ENCODE assay signal across 17 cellular contexts in genomic region chr12:116378002-116378401, GRCh38.
DNase-seq lines count a peak whose midpoint lies in the region; ATAC-seq and TF ChIP-seq lines count a peak whose summit lies in the region.
"Had no signal": no experiment of that assay in that cellular context is flagged by ENCODE, and none has a peak within 500 bp of the region (broad histone marks: within the 10 kb centered on the region; RNA-seq: fewer than 3 reads in every experiment).

No MANE protein-coding gene starts in this region.

- H3K27ac Mint-ChIP-seq in activated T-helper 17 cell treated with anti-CD3 and anti-CD28 coated beads, Interleukin-2, amount 50 U/mL, for 72 hours, result no peak overlapping the region
- no peak overlapping the region for H3K27ac Mint-ChIP-seq in activated CD8-positive, alpha-beta memory T cell treated with anti-CD3 and anti-CD28 coated beads, Interleukin-2, amount 10 ng/mL, durations not matched to agents 7 days and 5 days
- H3K27ac Mint-ChIP-seq: CD4-positive, alpha-beta T cell; GM23338 had no signal

- H3K18ac ChIP-seq in IMR-90 (ENCODE audit: low read depth, low read length), result 0 out of 2 replicates have a peak overlapping the region, but pooled peaks have one; percentile 4
- H3K18ac ChIP-seq in neuronal stem cell (ENCODE audit: low read length), result peak overlapping the region; percentile 41

- POLR2A ChIA-PET in IMR-90 (lab: Charles Lee; ENCODE audit: unreplicated experiment), result no interaction called here

- no peaks in the 10 kb centered on the region for H3K27me3 ChIP-seq in IMR-90 (ENCODE audit: control insufficient read depth, insufficient read depth, low read length)
- peaks cover 0 to 8% (median 3%) of the 10 kb centered on the region in 3 experiments for H3K27me3 ChIP-seq in neuronal stem cell (ENCODE audit: control insufficient read depth in 3 of 3, insufficient read depth in 3 of 3, low read depth in 1 of 3, low read length in 3 of 3)
- no peaks in the 10 kb centered on the region for H3K27me3 ChIP-seq in effector memory CD4-positive, alpha-beta T cell (replicated peaks; ENCODE audit: control insufficient read depth, insufficient read depth, low read length, poor library complexity, severe bottlenecking)

- H3K9me1 ChIP-seq in IMR-90 (ENCODE audit: insufficient read depth, low read length), result peaks cover 33% of the 10 kb centered on the region

- peak overlapping the region; percentile 68 for H3K14ac ChIP-seq in IMR-90 (replicated peaks; ENCODE audit: low read depth, low read length)
- H3K14ac ChIP-seq in neuronal stem cell (ENCODE audit: low read length), result no peak overlapping the region

- TF ChIP-seq POLR2A in IMR-90 (IDR thresholded peaks at IDR 0.05; ENCODE audit: low read depth, low read length), result no peak

- H4K5ac ChIP-seq in IMR-90 (ENCODE audit: low read depth, low read length), result no peak overlapping the region

- H2AK5ac ChIP-seq in IMR-90 (ENCODE audit: low read depth, low read length), result peak overlapping the region; percentile 91
- H2AK5ac ChIP-seq in neuronal stem cell (ENCODE audit: low read depth, low read length), result peak overlapping the region; percentile 51

- H2AFZ ChIP-seq in IMR-90 (replicated peaks; ENCODE audit: low read length, poor library complexity), result no peak overlapping the region
- H2AFZ ChIP-seq in neuronal stem cell (ENCODE audit: low read length), result no peak overlapping the region
- H2AFZ ChIP-seq: GM23338 had no signal

- peak overlapping the region; percentile 79 for H2BK120ac ChIP-seq in IMR-90 (ENCODE audit: low read depth, low read length)
- no peak overlapping the region for H2BK120ac ChIP-seq in neuronal stem cell (ENCODE audit: low read depth, low read length)

- H4K20me1 ChIP-seq in IMR-90 (ENCODE audit: insufficient read depth, low read length), result no peaks in the 10 kb centered on the region

- 75% methylated on average over 4 of the region's 11 CpGs; no CpG with 5 or more reads in 1 of the 2 experiments for WGBS in IMR-90 (ENCODE audit: extremely low coverage in 2 of 2, insufficient read length in 1 of 2), 2 experiments
- no CpG with 5 or more reads among the region's 11 CpGs for WGBS in neuronal stem cell (ENCODE audit: extremely low coverage in 2 of 2, insufficient read length in 2 of 2, insufficient replicate concordance in 1 of 2), 2 donors

- BruUV-seq in IMR-90 (replicated peaks; lab: Mats Ljungman, UMichigan), result no TSS peak

- H3K56ac ChIP-seq in IMR-90 (ENCODE audit: extremely low read depth, insufficient read depth, low read length), result no peak overlapping the region

- H3K9me3 Mint-ChIP-seq in activated T-helper 17 cell treated with anti-CD3 and anti-CD28 coated beads, Interleukin-2, amount 50 U/mL, for 72 hours, result peaks cover 8% of the 10 kb centered on the region
- H3K9me3 Mint-ChIP-seq in activated CD8-positive, alpha-beta memory T cell treated with anti-CD3 and anti-CD28 coated beads, Interleukin-2, amount 10 ng/mL, durations not matched to agents 7 days and 5 days (ENCODE audit: low read depth), result peaks cover 14% of the 10 kb centered on the region
- H3K9me3 Mint-ChIP-seq: CD4-positive, alpha-beta T cell had no signal

- H4K91ac ChIP-seq in IMR-90 (ENCODE audit: insufficient read depth, low read depth, low read length), result peak overlapping the region; percentile 44
- no peak overlapping the region for H4K91ac ChIP-seq in neuronal stem cell (ENCODE audit: low read depth, low read length, poor library complexity)

- TF ChIP-seq RAD21 in IMR-90 (IDR thresholded peaks at IDR 0.05; ENCODE audit: low read length), result no peak

- H3K9ac ChIP-seq in IMR-90 (ENCODE audit: low read depth, low read length), result no peak overlapping the region
- H3K9ac ChIP-seq in SK-N-MC (ENCODE audit: insufficient read length), result peak overlapping the region; percentile 19
- no peak overlapping the region for H3K9ac ChIP-seq in neuronal stem cell (ENCODE audit: low read depth, low read length, poor library complexity)

- peak overlapping the region; percentile 68; the same call in 1 of the 2 replicates for H2BK20ac ChIP-seq in IMR-90 (ENCODE audit: low read depth, low read length)

- dilution Hi-C loops in IMR-90 (cut with HindIII; ENCODE audit: low sequenced_read_pairs, unreplicated experiment), result no loop called here

- no peaks in the 10 kb centered on the region for H3K36me3 ChIP-seq in IMR-90 (ENCODE audit: control insufficient read depth, insufficient read depth, low read length)
- H3K36me3 ChIP-seq in SK-N-MC (ENCODE audit: insufficient read depth, low read length), result no peaks in the 10 kb centered on the region
- peaks cover 0 to 6% of the 10 kb centered on the region in 2 donors for H3K36me3 ChIP-seq in neuronal stem cell (replicated peaks in 1 of 2; ENCODE audit: control insufficient read depth in 2 of 2, insufficient read depth in 2 of 2, low read length in 2 of 2)
- H3K36me3 ChIP-seq in effector memory CD4-positive, alpha-beta T cell (ENCODE audit: control insufficient read depth, insufficient read depth, low read length), result no peaks in the 10 kb centered on the region

- peak overlapping the region; percentile 70 for H3K4ac ChIP-seq in IMR-90 (ENCODE audit: low read depth, low read length)
- H3K4ac ChIP-seq in neuronal stem cell (ENCODE audit: low read length), result no peak overlapping the region

- H2AK9ac ChIP-seq in IMR-90 (replicated peaks; ENCODE audit: low read depth, low read length, poor library complexity), result no peak overlapping the region

- H4K8ac ChIP-seq in IMR-90 (ENCODE audit: low read depth in 2 of 2, low read length in 2 of 2) (no peak overlapping the region), neuronal stem cell (ENCODE audit: low read depth, low read length) (no peak overlapping the region)

- peaks cover 10% of the 10 kb centered on the region for H3K4me1 Mint-ChIP-seq in activated T-helper 17 cell treated with anti-CD3 and anti-CD28 coated beads, Interleukin-2, amount 50 U/mL, for 72 hours
- peaks cover 18% of the 10 kb centered on the region for H3K4me1 Mint-ChIP-seq in activated CD8-positive, alpha-beta memory T cell treated with anti-CD3 and anti-CD28 coated beads, Interleukin-2, amount 10 ng/mL, durations not matched to agents 7 days and 5 days

- no peak overlapping the region for H2BK5ac ChIP-seq in IMR-90 (ENCODE audit: low read depth, low read length, poor library complexity, severe bottlenecking)
- H2BK5ac ChIP-seq in neuronal stem cell (ENCODE audit: low read length), result no peak overlapping the region

- H3K4me3 Mint-ChIP-seq in activated T-helper 17 cell treated with anti-CD3 and anti-CD28 coated beads, Interleukin-2, amount 50 U/mL, for 72 hours, result no peak overlapping the region
- H3K4me3 Mint-ChIP-seq in activated CD8-positive, alpha-beta memory T cell treated with anti-CD3 and anti-CD28 coated beads, Interleukin-2, amount 10 ng/mL, durations not matched to agents 7 days and 5 days, result no peak overlapping the region
- H3K4me3 Mint-ChIP-seq: CD4-positive, alpha-beta T cell; GM23338 had no signal

- H3K9me3 ChIP-seq in IMR-90 (ENCODE audit: control insufficient read depth, insufficient read depth, low read length) (no peaks in the 10 kb centered on the region), SK-N-MC (ENCODE audit: low read depth, low read length) (no peaks in the 10 kb centered on the region), neuronal stem cell (replicated peaks in 1 of 2; ENCODE audit: control insufficient read depth in 2 of 2, insufficient read depth in 1 of 2, low read depth in 1 of 2, low read length in 2 of 2) (peaks cover 0 to 9% of the 10 kb centered on the region in 2 donors)
- H3K9me3 ChIP-seq in effector memory CD4-positive, alpha-beta T cell (ENCODE audit: control insufficient read depth, low read length), result no peaks in the 10 kb centered on the region

- ATAC-seq in IMR-90 (ENCODE audit: low read depth), result no peak
- no peak for ATAC-seq in activated T-helper 17 cell treated with anti-CD3 and anti-CD28 coated beads, Interleukin-2, amount 50 U/mL, for 72 hours (replicated peaks)
- no peak for ATAC-seq in activated CD8-positive, alpha-beta memory T cell treated with anti-CD3 and anti-CD28 coated beads, Interleukin-2, amount 10 ng/mL, durations not matched to agents 7 days and 5 days
- ATAC-seq: GM23338, HCT116, HepG2 had no signal

- no peaks in the 10 kb centered on the region for H3K36me3 Mint-ChIP-seq in activated T-helper 17 cell treated with anti-CD3 and anti-CD28 coated beads, Interleukin-2, amount 50 U/mL, for 72 hours (ENCODE audit: low read depth)
- H3K36me3 Mint-ChIP-seq in activated CD8-positive, alpha-beta memory T cell treated with anti-CD3 and anti-CD28 coated beads, Interleukin-2, amount 10 ng/mL, durations not matched to agents 7 days and 5 days, result no peaks in the 10 kb centered on the region

- H3K27ac ChIP-seq in IMR-90 (ENCODE audit: insufficient read depth, low read length) (no peak overlapping the region), SK-N-MC (peak overlapping the region; percentile 55), neuronal stem cell (replicated peaks; ENCODE audit: low read length) (no peak overlapping the region)
- H3K27ac ChIP-seq in effector memory CD4-positive, alpha-beta T cell (ENCODE audit: insufficient read depth, low read length, poor library complexity, severe bottlenecking), result no peak overlapping the region
- H3K27ac ChIP-seq: C4-2B had no signal

- H3K4me3 ChIP-seq in IMR-90 (ENCODE audit: insufficient read depth, low read depth, low read length) (no peak overlapping the region), SK-N-MC (peak overlapping the region; percentile 55), neuronal stem cell (ENCODE audit: low read length in 2 of 2) (no peak overlapping the region)
- no peak overlapping the region for H3K4me3 ChIP-seq in effector memory CD4-positive, alpha-beta T cell (ENCODE audit: insufficient read depth, low read depth, low read length, poor library complexity, severe bottlenecking)
- H3K4me3 ChIP-seq: GM23338 had no signal

- no peak for TF ChIP-seq CTCF in IMR-90 (conservative IDR thresholded peaks at IDR 0.05; ENCODE audit: low read depth, low read length)

- H3K4me1 ChIP-seq in IMR-90 (ENCODE audit: control insufficient read depth, insufficient read depth, low read length) (peaks cover 30% of the 10 kb centered on the region), neuronal stem cell (ENCODE audit: control insufficient read depth in 2 of 2, insufficient read depth in 1 of 2, low read depth in 1 of 2, low read length in 2 of 2) (peaks cover 22 to 27% of the 10 kb centered on the region in 2 donors)
- no peaks in the 10 kb centered on the region for H3K4me1 ChIP-seq in effector memory CD4-positive, alpha-beta T cell (ENCODE audit: control insufficient read depth, insufficient read depth, low read length, poor library complexity, severe bottlenecking)

- DNase-seq in IMR-90, result no peak
- no peak for DNase-seq in SK-N-MC (ENCODE audit: low read depth, low spot score)
- no peak for DNase-seq in neuronal stem cell (ENCODE audit: low spot score)
- no peak for DNase-seq in effector memory CD4-positive, alpha-beta T cell
- no peak for DNase-seq in ecto neural progenitor cell (ENCODE audit: low spot score)
- DNase-seq in activated CD8-positive, alpha-beta memory T cell treated with anti-CD3 and anti-CD28 coated beads, Interleukin-2, amount 10 ng/mL, durations not matched to agents 7 days and 5 days, result no peak
- DNase-seq: AML-193; CD4-positive, alpha-beta T cell; DMS153; DMS79; GDM1; H7 had no signal

- in situ Hi-C loops in IMR-90 (cut with MboI; ENCODE audit: low sequenced_read_pairs), result no loop called here

- H3K27me3 Mint-ChIP-seq in activated T-helper 17 cell treated with anti-CD3 and anti-CD28 coated beads, Interleukin-2, amount 50 U/mL, for 72 hours, result peaks cover 5% of the 10 kb centered on the region
- H3K27me3 Mint-ChIP-seq in activated CD8-positive, alpha-beta memory T cell treated with anti-CD3 and anti-CD28 coated beads, Interleukin-2, amount 10 ng/mL, durations not matched to agents 7 days and 5 days, result peaks cover 22% of the 10 kb centered on the region
- H3K27me3 Mint-ChIP-seq: CD4-positive, alpha-beta T cell had no signal

- intact Hi-C loops in IMR-90 (cut with micrococcal nuclease), result no loop called here

- no peak overlapping the region for H3K23ac ChIP-seq in IMR-90 (ENCODE audit: low read depth, low read length)
- no peak overlapping the region for H3K23ac ChIP-seq in neuronal stem cell (ENCODE audit: low read depth, low read length, poor library complexity)

- H3K79me1 ChIP-seq in IMR-90 (ENCODE audit: low read depth in 1 of 2, low read length in 2 of 2) (peaks cover 0 to 20% of the 10 kb centered on the region in 2 experiments; a peak in 2 of 4 replicates), neuronal stem cell (ENCODE audit: low read depth, low read length) (no peaks in the 10 kb centered on the region)

- H2BK15ac ChIP-seq in IMR-90 (ENCODE audit: low read depth, low read length) (peak overlapping the region; percentile 81; the same call in 2 of the 3 replicates), neuronal stem cell (ENCODE audit: low read length) (peak overlapping the region; percentile 51)

- CTCF ChIA-PET in IMR-90 (lab: Yijun Ruan, JAX), result interaction anchor here (0.6 kb wide), 1 partner anchor 124 kb away, joined by 3 read pairs; no protein-coding TSS in a partner anchor
- CTCF ChIA-PET in activated CD8-positive, alpha-beta memory T cell treated with anti-CD3 and anti-CD28 coated beads, Interleukin-2, amount 10 ng/mL, durations not matched to agents 7 days and 5 days (lab: Charles Lee), result no interaction called here

- H3K4me2 ChIP-seq in IMR-90 (ENCODE audit: low read depth, low read length) (no peak overlapping the region), neuronal stem cell (ENCODE audit: insufficient read depth, low read length, poor library complexity, severe bottlenecking) (no peak overlapping the region)
- H3K4me2 ChIP-seq: GM23338 had no signal

- peak overlapping the region; percentile 52 for H2BK12ac ChIP-seq in neuronal stem cell (ENCODE audit: low read length)
